In genomic region chr1:13507075-13507474, GRCh38 we compare ENCODE assay signal across 16 cellular contexts. TPM values are rescaled to one million over a fixed set of nuclear protein-coding genes. Genes with fewer than 3 reads are reported as not detected.
DNase-seq lines count a peak whose midpoint lies in the region; ATAC-seq and TF ChIP-seq lines count a peak whose summit lies in the region.
"Had no signal": no experiment of that assay in that cellular context is flagged by ENCODE, and none has a peak within 500 bp of the region (broad histone marks: within the 10 kb centered on the region; RNA-seq: fewer than 3 reads in every experiment).

No MANE protein-coding gene starts in this region.

- peaks cover 95% of the 10 kb centered on the region for H3K79me2 ChIP-seq in DND-41 (ENCODE audit: insufficient read depth, low read length)

- H3K27me3 ChIP-seq in DND-41 (ENCODE audit: insufficient read depth, low read length, poor library complexity) = no peaks in the 10 kb centered on the region
- H3K27me3 ChIP-seq in skeletal muscle tissue (ENCODE audit: control insufficient read depth in 3 of 3, insufficient read depth in 3 of 3, low read length in 3 of 3) = peaks cover 0 to 13% (median 6%) of the 10 kb centered on the region in 3 donors
- peaks cover 14% of the 10 kb centered on the region for H3K27me3 ChIP-seq in prostate gland (replicated peaks; ENCODE audit: insufficient read depth)
- H3K27me3 ChIP-seq: BE2C had no signal

- WGBS in prostate gland = 65% methylated on average over 4 of the region's 4 CpGs

- peaks cover 96% of the 10 kb centered on the region for H3K4me1 ChIP-seq in DND-41 (ENCODE audit: insufficient read depth, low read length)
- peaks cover 59 to 86% (median 65%) of the 10 kb centered on the region in 3 donors for H3K4me1 ChIP-seq in skeletal muscle tissue (ENCODE audit: control insufficient read depth in 3 of 3, insufficient read depth in 3 of 3, low read length in 3 of 3)
- H3K4me1 ChIP-seq in prostate gland (replicated peaks) = no peaks in the 10 kb centered on the region
- H3K4me1 ChIP-seq: BE2C had no signal

- H3K9me3 ChIP-seq in DND-41 (ENCODE audit: insufficient read depth, low read length, severe bottlenecking) (no peaks in the 10 kb centered on the region), skeletal muscle tissue (ENCODE audit: control insufficient read depth in 3 of 3, low read length in 3 of 3) (no peaks in the 10 kb centered on the region), prostate gland (no peaks in the 10 kb centered on the region)
- H3K9me3 ChIP-seq: BE2C had no signal

- DNase-seq in DND-41 (no peak), M059J (ENCODE audit: low read depth) (peak; percentile 32), kidney tubule cell (ENCODE audit: low spot score) (peak; percentile 23), NCI-H510A treated with DMSO at 0.1 percent for 48 hours (lab: John Stamatoyannopoulos, UW) (no peak), prostate gland (ENCODE audit: low spot score) (no peak)
- DNase-seq in activated naive CD4-positive, alpha-beta T cell treated with Interleukin-2 at 50 U/mL for 16 hours = no peak
- DNase-seq: ACHN; BE2C; Calu3; CD4-positive, alpha-beta memory T cell; DMS53; H9; KG1 had no signal

- H3K9ac ChIP-seq in DND-41 (ENCODE audit: low read depth, low read length) (peak overlapping the region; percentile 24; the same call in 1 of the 2 replicates), skeletal muscle tissue (ENCODE audit: low read depth in 1 of 3, low read length in 3 of 3) (peak overlapping the region in 2 of 3 donors; percentile 25 to 50)

- TF ChIP-seq CTCF in DND-41 (IDR thresholded peaks at IDR 0.05; ENCODE audit: borderline replicate concordance, extremely low read depth, low read length, poor library complexity, severe bottlenecking) = no peak
- TF ChIP-seq CTCF in prostate gland (IDR thresholded peaks at IDR 0.05) = no peak

- no peak overlapping the region for H2AFZ ChIP-seq in DND-41 (ENCODE audit: low read depth, low read length)

- H3K27ac ChIP-seq in DND-41 (ENCODE audit: low read length) = peak overlapping the region; percentile 65
- peak overlapping the region; percentile 65 for H3K27ac ChIP-seq in skeletal muscle tissue (ENCODE audit: low read depth, low read length)
- no peak overlapping the region for H3K27ac ChIP-seq in prostate gland

- ATAC-seq in DND-41 (ENCODE audit: insufficient read depth, low read depth) (no peak), GM18502 (IDR thresholded peaks at IDR 0.05; ENCODE audit: poor library complexity, unreplicated experiment) (no peak)

- intact Hi-C loops in prostate gland (cut with DNase I) = no loop called here

- peak overlapping the region; percentile 36; the same call in 1 of the 2 replicates for H3K4me2 ChIP-seq in DND-41 (ENCODE audit: insufficient read depth, low read length)

- TF ChIP-seq POLR2A in prostate gland (IDR thresholded peaks at IDR 0.05) = no peak

- peaks cover 88% of the 10 kb centered on the region for H3K36me3 ChIP-seq in DND-41 (ENCODE audit: insufficient read depth, low read length)
- H3K36me3 ChIP-seq in skeletal muscle tissue (ENCODE audit: control insufficient read depth in 3 of 3, insufficient read depth in 3 of 3, low read length in 3 of 3) = no peaks in the 10 kb centered on the region
- H3K36me3 ChIP-seq in prostate gland = no peaks in the 10 kb centered on the region
- H3K36me3 ChIP-seq: BE2C had no signal

- H4K20me1 ChIP-seq in DND-41 (ENCODE audit: insufficient read depth, low read length) = peaks cover 32% of the 10 kb centered on the region

- no peak overlapping the region for H3K4me3 ChIP-seq in DND-41 (ENCODE audit: low read depth in 1 of 2, low read length in 2 of 2)
- peak overlapping the region in 1 of 3 donors; percentile 35 for H3K4me3 ChIP-seq in skeletal muscle tissue (ENCODE audit: low read length in 3 of 3)
- no peak overlapping the region for H3K4me3 ChIP-seq in prostate gland

RNA-seq across cellular contexts. Expression of gene LRRC38, which starts 6.7 kb away (rescaled TPM):
- 0.15 and 0.37 TPM in 2 replicates for total RNA-seq in M059J (2014; rRNA removed; shearing (Covaris generic))
- total RNA-seq in skeletal muscle tissue (10.4 TPM), prostate gland (under 1 TPM; 0.14 to 0.45 TPM)
- total RNA-seq: Calu3; CD4-positive, alpha-beta memory T cell; HT-29 had no signal

Comparison
In these comparisons a context has a peak if more than half of its experiments do, and no peak if none do; other contexts are left out.
1. DNase-seq: peak in M059J (single experiment) and kidney tubule cell (single experiment); none in DND-41 (single experiment), activated naive CD4-positive, alpha-beta T cell treated with Interleukin-2 at 50 U/mL for 16 hours (single experiment), NCI-H510A treated with DMSO at 0.1 percent for 48 hours (single experiment) and prostate gland (single experiment).
2. H3K27ac ChIP-seq: peak in DND-41 (single experiment) and skeletal muscle tissue (single experiment); none in prostate gland (0 of 2).